In the genomic region with DNA sequence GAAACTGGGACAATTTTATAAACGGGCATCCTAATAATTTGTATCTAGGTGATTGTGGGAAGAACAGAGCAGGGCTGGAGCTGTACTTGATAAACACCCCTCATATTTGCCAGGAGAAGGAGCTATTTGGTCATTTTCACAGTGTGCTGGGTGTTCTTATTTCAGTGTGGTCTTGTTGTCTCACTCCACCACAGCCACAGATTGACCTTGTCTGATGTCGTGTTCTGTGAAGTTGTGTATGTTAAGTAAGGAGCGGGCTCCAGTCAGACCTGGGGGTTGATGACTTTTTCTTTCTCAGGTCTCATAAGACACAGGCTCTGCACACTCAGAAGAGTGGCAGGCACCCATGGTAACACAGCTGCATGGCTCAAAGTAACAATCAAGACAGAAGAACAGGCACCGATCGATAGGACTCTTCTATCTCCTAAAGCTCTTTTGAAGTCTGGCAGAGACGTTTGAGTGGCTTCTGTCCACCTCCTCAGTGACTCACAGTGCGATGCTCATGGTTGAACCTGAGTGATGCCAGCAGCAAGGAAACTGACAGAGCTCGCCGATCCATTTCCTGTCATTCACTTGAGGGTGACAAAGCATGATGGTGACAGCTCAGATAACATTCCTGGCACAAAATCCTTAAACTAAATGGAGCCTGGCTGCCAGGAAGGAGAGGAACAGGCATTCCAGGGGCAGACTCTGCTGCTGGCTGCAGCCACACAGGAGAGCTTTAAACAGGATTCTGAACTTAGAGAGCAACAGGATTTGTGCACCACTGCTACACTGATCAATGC, we compare ENCODE assay signal across 15 cellular contexts. TPM values are rescaled to one million over a fixed set of nuclear protein-coding genes. Genes with fewer than 3 reads are reported as not detected.
DNase-seq lines count a peak whose midpoint lies in the region; ATAC-seq and TF ChIP-seq lines count a peak whose summit lies in the region.
"Had no signal": no experiment of that assay in that cellular context is flagged by ENCODE, and none has a peak within 500 bp of the region (broad histone marks: within the 10 kb centered on the region; RNA-seq: fewer than 3 reads in every experiment).

No MANE protein-coding gene starts in this region.

- peaks cover 24% of the 10 kb centered on the region for H3K4me1 Mint-ChIP-seq in activated CD4-positive, alpha-beta memory T cell treated with anti-CD3 and anti-CD28 coated beads for 36 hours (ENCODE audit: low read depth)
- H3K4me1 Mint-ChIP-seq in activated CD4-positive, alpha-beta memory T cell treated with anti-CD3 and anti-CD28 coated beads, Interleukin-2, amount 10 ng/mL, durations not matched to agents 7 days and 5 days, result peaks cover 42% of the 10 kb centered on the region

- H3F3A ChIP-seq in PC-3 (ENCODE audit: low read length, unreplicated experiment), result no peaks in the 10 kb centered on the region

- H3K4me3 ChIP-seq in PC-3 (ENCODE audit: low read length) (no peak overlapping the region), fibroblast of mammary gland (ENCODE audit: control insufficient read depth, low read depth, low read length) (no peak overlapping the region), aorta (ENCODE audit: low read length in 2 of 2) (no peak overlapping the region)

- intact Hi-C loops in activated CD4-positive, alpha-beta memory T cell treated with anti-CD3 and anti-CD28 coated beads for 36 hours (cut with micrococcal nuclease), result loop anchor here (10.0 kb wide), 1 partner anchor 1039 kb away; the partner anchor contains the start of gene CAPN7
- intact Hi-C loops in PC-3 (cut with micrococcal nuclease) (loop anchor here (10.0 kb wide), 1 partner anchor 609 kb away; no protein-coding TSS in a partner anchor), aorta (cut with DNase I) (loop anchor here in 1 of 2 donors (2.0 kb wide), 1 partner anchor 425 kb away; no protein-coding TSS in a partner anchor)

- no peaks in the 10 kb centered on the region for H3K79me2 ChIP-seq in PC-3 (ENCODE audit: low read length)

- no peaks in the 10 kb centered on the region for H3K27me3 ChIP-seq in PC-3 (ENCODE audit: low read length)
- H3K27me3 ChIP-seq in aorta (ENCODE audit: control insufficient read depth in 1 of 2, insufficient read depth in 2 of 2, low read length in 1 of 2), result no peaks in the 10 kb centered on the region

- peaks cover 45% of the 10 kb centered on the region for H3K4me1 ChIP-seq in PC-3 (ENCODE audit: insufficient read depth, low read length)
- H3K4me1 ChIP-seq in aorta (ENCODE audit: control insufficient read depth in 1 of 2, insufficient read depth in 2 of 2, low read length in 2 of 2), result peaks cover 0 to 2% of the 10 kb centered on the region in 2 donors

- H3K27ac Mint-ChIP-seq in activated CD4-positive, alpha-beta memory T cell treated with anti-CD3 and anti-CD28 coated beads for 36 hours, result no peak overlapping the region
- H3K27ac Mint-ChIP-seq in activated CD4-positive, alpha-beta memory T cell treated with anti-CD3 and anti-CD28 coated beads, Interleukin-2, amount 10 ng/mL, durations not matched to agents 7 days and 5 days, result no peak overlapping the region

- no TSS peak for BruUV-seq in PC-3 (replicated peaks; lab: Mats Ljungman, UMichigan)

- no peak overlapping the region for H3K4me3 Mint-ChIP-seq in activated CD4-positive, alpha-beta memory T cell treated with anti-CD3 and anti-CD28 coated beads for 36 hours
- no peak overlapping the region for H3K4me3 Mint-ChIP-seq in activated CD4-positive, alpha-beta memory T cell treated with anti-CD3 and anti-CD28 coated beads, Interleukin-2, amount 10 ng/mL, durations not matched to agents 7 days and 5 days
- H3K4me3 Mint-ChIP-seq: natural killer cell treated with Interleukin-12 subunit alpha and Interleukin-12 subunit beta and Interleukin-15 and Interleukin-18, amount 100 ng/mL, for 72 hours had no signal

- H3K9ac ChIP-seq in PC-3 (ENCODE audit: low read length), result no peak overlapping the region

- H3K9me3 ChIP-seq in PC-3 (ENCODE audit: low read length) (no peaks in the 10 kb centered on the region), aorta (ENCODE audit: control insufficient read depth, low read length) (no peaks in the 10 kb centered on the region)

- ATAC-seq in PC-3 (peak; percentile 49), aorta (ENCODE audit: low FRiP score) (no peak), GM19324 (IDR thresholded peaks at IDR 0.05; ENCODE audit: low FRiP score, unreplicated experiment) (no peak), HG02981 (IDR thresholded peaks at IDR 0.05; ENCODE audit: unreplicated experiment) (no peak)
- ATAC-seq: natural killer cell treated with Interleukin-12 subunit alpha and Interleukin-12 subunit beta and Interleukin-15 and Interleukin-18, amount 100 ng/mL, for 72 hours had no signal

- TF ChIP-seq CTCF in PC-3 (conservative IDR thresholded peaks at IDR 0.05; ENCODE audit: low read depth, low read length), result no peak
- TF ChIP-seq CTCF in fibroblast of mammary gland (conservative IDR thresholded peaks at IDR 0.05; ENCODE audit: control insufficient read depth, insufficient read depth, low read depth, low read length), result no peak

- POLR2A ChIA-PET in activated CD4-positive, alpha-beta memory T cell treated with anti-CD3 and anti-CD28 coated beads for 36 hours (lab: Charles Lee), result no interaction called here
- POLR2A ChIA-PET in activated CD4-positive, alpha-beta memory T cell treated with anti-CD3 and anti-CD28 coated beads, Interleukin-2, amount 10 ng/mL, durations not matched to agents 7 days and 5 days (lab: Charles Lee), result interaction anchor here (0.9 to 1.5 kb wide), 2 partner anchors 8 to 40 kb away, joined by 3 read pairs; no protein-coding TSS in a partner anchor
- POLR2A ChIA-PET in PC-3 (lab: Charles Lee; ENCODE audit: unreplicated experiment), result no interaction called here

- CTCF ChIA-PET in activated CD4-positive, alpha-beta memory T cell treated with anti-CD3 and anti-CD28 coated beads for 36 hours (lab: Charles Lee), result interaction anchor here (0.7 to 2.3 kb wide), 4 partner anchors 8 to 196 kb away, joined by 3 to 11 read pairs (median 6); no protein-coding TSS in a partner anchor
- CTCF ChIA-PET in activated CD4-positive, alpha-beta memory T cell treated with anti-CD3 and anti-CD28 coated beads, Interleukin-2, amount 10 ng/mL, durations not matched to agents 7 days and 5 days (lab: Charles Lee), result interaction anchor here (0.9 to 1.6 kb wide), 5 partner anchors 10 to 195 kb away, joined by 3 to 6 read pairs (median 4); partner anchors contain the start of gene DPH3
- CTCF ChIA-PET in PC-3 (lab: Charles Lee), result interaction anchor here (1.1 kb wide), 1 partner anchor 66 kb away, joined by 6 read pairs; no protein-coding TSS in a partner anchor

- H4K20me1 ChIP-seq in PC-3 (ENCODE audit: low read length), result no peaks in the 10 kb centered on the region

- no peaks in the 10 kb centered on the region for H3K9me2 ChIP-seq in PC-3 (replicated peaks; ENCODE audit: low read length)

- H3K36me3 ChIP-seq in PC-3 (ENCODE audit: low read depth, low read length) (no peaks in the 10 kb centered on the region), aorta (ENCODE audit: control insufficient read depth in 1 of 2, insufficient read depth in 2 of 2, low read length in 1 of 2) (no peaks in the 10 kb centered on the region)

- H3K27ac ChIP-seq in PC-3 (ENCODE audit: low read length) (no peak overlapping the region), aorta (ENCODE audit: low read depth in 1 of 2, low read length in 2 of 2) (no peak overlapping the region)

- 0 out of 2 replicates have a peak overlapping the region, but pooled peaks have one; percentile 20 for H2AFZ ChIP-seq in PC-3 (ENCODE audit: low read length)

- no peaks in the 10 kb centered on the region for H3K27me3 Mint-ChIP-seq in activated CD4-positive, alpha-beta memory T cell treated with anti-CD3 and anti-CD28 coated beads for 36 hours
- H3K27me3 Mint-ChIP-seq in activated CD4-positive, alpha-beta memory T cell treated with anti-CD3 and anti-CD28 coated beads, Interleukin-2, amount 10 ng/mL, durations not matched to agents 7 days and 5 days, result no peaks in the 10 kb centered on the region

- H3K9me3 Mint-ChIP-seq in activated CD4-positive, alpha-beta memory T cell treated with anti-CD3 and anti-CD28 coated beads for 36 hours, result no peaks in the 10 kb centered on the region
- no peaks in the 10 kb centered on the region for H3K9me3 Mint-ChIP-seq in activated CD4-positive, alpha-beta memory T cell treated with anti-CD3 and anti-CD28 coated beads, Interleukin-2, amount 10 ng/mL, durations not matched to agents 7 days and 5 days
- H3K9me3 Mint-ChIP-seq: natural killer cell treated with Interleukin-12 subunit alpha and Interleukin-12 subunit beta and Interleukin-15 and Interleukin-18, amount 100 ng/mL, for 72 hours had no signal

- 28 to 29% methylated on average over 9 of the region's 9 CpGs for WGBS in aorta, 2 donors

- DNase-seq in activated CD4-positive, alpha-beta memory T cell treated with anti-CD3 and anti-CD28 coated beads for 36 hours, result peak; percentile 32
- no peak for DNase-seq in activated CD4-positive, alpha-beta memory T cell treated with anti-CD3 and anti-CD28 coated beads, Interleukin-2, amount 10 ng/mL, durations not matched to agents 7 days and 5 days
- DNase-seq in PC-3, result peak; percentile 79
- DNase-seq in fibroblast of mammary gland (ENCODE audit: low read depth), result peak; percentile 45
- DNase-seq in putamen (ENCODE audit: low spot score), result peak; percentile 79
- DNase-seq in aorta, result no peak
- DNase-seq: DND-41, Kasumi-1, NCI-H2171 treated with DMSO at 0.1 percent for 48 hours, OCI-M1, small intestine, T1000 had no signal

- no peaks in the 10 kb centered on the region for H3K36me3 Mint-ChIP-seq in activated CD4-positive, alpha-beta memory T cell treated with anti-CD3 and anti-CD28 coated beads for 36 hours
- no peaks in the 10 kb centered on the region for H3K36me3 Mint-ChIP-seq in activated CD4-positive, alpha-beta memory T cell treated with anti-CD3 and anti-CD28 coated beads, Interleukin-2, amount 10 ng/mL, durations not matched to agents 7 days and 5 days (ENCODE audit: low read depth)
- H3K36me3 Mint-ChIP-seq: natural killer cell treated with Interleukin-12 subunit alpha and Interleukin-12 subunit beta and Interleukin-15 and Interleukin-18, amount 100 ng/mL, for 72 hours had no signal

- H3K4me2 ChIP-seq in PC-3 (ENCODE audit: low read length), result peak overlapping the region; percentile 56

RNA-seq across cellular contexts. Expression of gene DPH3, which starts 20.8 kb away (rescaled TPM):
- total RNA-seq in activated CD4-positive, alpha-beta memory T cell treated with anti-CD3 and anti-CD28 coated beads for 36 hours, result 10 to 100 TPM; 23.4 TPM
- 10 to 100 TPM; 16.7 to 19.8 TPM for total RNA-seq in activated CD4-positive, alpha-beta memory T cell treated with anti-CD3 and anti-CD28 coated beads, Interleukin-2, amount 10 ng/mL, durations not matched to agents 7 days and 5 days
- total RNA-seq in PC-3 (2014; rRNA removed) (8.1 and 10.2 TPM in 2 replicates), aorta (10 to 100 TPM; 19.7 to 31.0 TPM)
- polyA plus RNA-seq in aorta, result 10 to 100 TPM; 14.0 to 49.6 TPM

RNA-seq across cellular contexts. Expression of gene OXNAD1, which starts 21.1 kb away (rescaled TPM):
- total RNA-seq in activated CD4-positive, alpha-beta memory T cell treated with anti-CD3 and anti-CD28 coated beads for 36 hours, result 10 to 100 TPM; 23.5 to 24.0 TPM
- total RNA-seq in activated CD4-positive, alpha-beta memory T cell treated with anti-CD3 and anti-CD28 coated beads, Interleukin-2, amount 10 ng/mL, durations not matched to agents 7 days and 5 days, result 10 to 100 TPM; 26.9 to 27.1 TPM
- 17.6 and 20.5 TPM in 2 replicates for total RNA-seq in PC-3 (2014; rRNA removed)
- 10 to 100 TPM in 1 of 2 donors, 1 to 10 TPM in 1; 7.4 to 10.3 TPM for total RNA-seq in aorta
- 1 to 10 TPM; 2.4 to 3.8 TPM for polyA plus RNA-seq in aorta

Comparison
In these comparisons a context has a peak if more than half of its experiments do, and no peak if none do; other contexts are left out.
1. DNase-seq: peak in activated CD4-positive, alpha-beta memory T cell treated with anti-CD3 and anti-CD28 coated beads for 36 hours (single experiment), PC-3 (single experiment), fibroblast of mammary gland (single experiment) and putamen (single experiment); none in activated CD4-positive, alpha-beta memory T cell treated with anti-CD3 and anti-CD28 coated beads, Interleukin-2, amount 10 ng/mL, durations not matched to agents 7 days and 5 days (single experiment) and aorta (0 of 2).